21 cellular contexts compared by ENCODE assay signal in the genomic region with DNA sequence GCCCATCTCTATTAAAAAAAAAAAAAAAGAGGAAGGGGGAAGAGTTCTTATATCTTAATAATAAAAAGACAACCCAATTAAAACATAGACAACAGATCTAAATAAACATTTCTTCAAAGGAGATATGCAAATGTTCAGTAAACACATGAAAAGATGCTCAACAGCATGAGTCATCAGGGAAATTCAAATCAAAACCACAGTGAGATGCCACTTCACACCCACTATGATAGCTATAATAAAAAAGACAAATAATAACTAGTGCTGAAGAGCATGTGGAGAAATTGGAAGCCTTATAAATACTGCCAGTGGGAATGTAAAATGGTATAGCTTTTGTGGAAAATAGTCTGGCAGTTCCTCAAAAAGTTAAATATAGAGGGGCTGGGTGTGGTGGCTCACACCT.
DNase-seq lines count a peak whose midpoint lies in the region; ATAC-seq, FAIRE-seq and TF ChIP-seq lines count a peak whose summit lies in the region.
"Had no signal": no experiment of that assay in that cellular context is flagged by ENCODE, and none has a peak within 500 bp of the region (broad histone marks: within the 10 kb centered on the region; RNA-seq: fewer than 3 reads in every experiment).

No MANE protein-coding gene starts in this region.

- TF ChIP-seq CTCF in HFF-Myc (IDR thresholded peaks at IDR 0.05; ENCODE audit: low read depth, low read length, missing control alignments) (no peak), stomach (IDR thresholded peaks at IDR 0.05) (no peak)

- peak; percentile 59 for ATAC-seq in left colon
- no peak for ATAC-seq in HG03175 (IDR thresholded peaks at IDR 0.05; ENCODE audit: unreplicated experiment)

- H3K4me3 ChIP-seq in HFF-Myc (replicated peaks; ENCODE audit: low read depth, low read length), result no peak overlapping the region
- no peak overlapping the region for H3K4me3 ChIP-seq in stomach
- H3K4me3 ChIP-seq: esophagus muscularis mucosa, neural progenitor cell had no signal

- H3K4me1 ChIP-seq in stomach, result no peaks in the 10 kb centered on the region
- H3K4me1 ChIP-seq: esophagus muscularis mucosa, neural progenitor cell had no signal

- no peak for TF ChIP-seq POLR2A in stomach (IDR thresholded peaks at IDR 0.05)

- H3K27ac ChIP-seq in stomach, result no peak overlapping the region
- H3K27ac ChIP-seq: esophagus muscularis mucosa, neural progenitor cell had no signal

- TF ChIP-seq EP300 in stomach (IDR thresholded peaks at IDR 0.05), result no peak

- H3K9me3 ChIP-seq in stomach, result no peaks in the 10 kb centered on the region
- H3K9me3 ChIP-seq: esophagus muscularis mucosa had no signal

- peaks cover 8 to 88% (median 70%) of the 10 kb centered on the region in 4 donors for H3K36me3 ChIP-seq in stomach
- H3K36me3 ChIP-seq: neural progenitor cell had no signal

- intact Hi-C loops in left colon (cut with DNase I, micrococcal nuclease), result no loop called here
- intact Hi-C loops in stomach (cut with DNase I; ENCODE audit: low total_unique reads), result no loop called here

- no peak for FAIRE-seq in RCC 7860 (lab: Jason Lieb, UNC)
- FAIRE-seq: GM12892, GM19239 had no signal

- DNase-seq in DMS53 (lab: John Stamatoyannopoulos, UW) (peak; percentile 52), HFF-Myc (ENCODE audit: extremely low read depth, low read depth) (peak; percentile 5), astrocyte of the hippocampus (ENCODE audit: low read depth, low spot score) (peak; percentile 48), left colon (no peak), NCI-H2227 treated with DMSO at 0.1 percent for 48 hours (lab: John Stamatoyannopoulos, UW) (no peak), RCC 7860 (ENCODE audit: low spot score) (no peak), stomach (no peak)
- DNase-seq: activated CD4-positive, alpha-beta memory T cell treated with anti-CD3 and anti-CD28 coated beads for 36 hours; activated naive CD4-positive, alpha-beta T cell treated with Interleukin-2 at 50 U/mL for 16 hours; activated T-cell treated with anti-CD3 and anti-CD28 coated beads, Interleukin-2, amount 50 U/mL, for 1 hour; CD4-positive, alpha-beta memory T cell; cerebellar nuclear complex; glutamatergic neuron; NCI-H524 treated with DMSO at 0.1 percent for 48 hours; stimulated activated CD4-positive, alpha-beta T cell treated with anti-CD3 and anti-CD28 coated beads, Interleukin-4, amount 100 ng/mL, for 1 hour; trophoblast cell had no signal

- no peaks in the 10 kb centered on the region for H3K27me3 ChIP-seq in stomach
- H3K27me3 ChIP-seq: esophagus muscularis mucosa, neural progenitor cell had no signal

Comparison
In these comparisons a context has a peak if more than half of its experiments do, and no peak if none do; other contexts are left out.
1. DNase-seq: peak in DMS53 (single experiment), HFF-Myc (single experiment) and astrocyte of the hippocampus (single experiment); none in left colon (0 of 2), NCI-H2227 treated with DMSO at 0.1 percent for 48 hours (single experiment), RCC 7860 (single experiment) and stomach (single experiment).